Comparison of ENCODE assay signal across 8 cellular contexts in genomic region chr19:3036119-3036794, GRCh38. TPM values are rescaled to one million over a fixed set of nuclear protein-coding genes. Genes with fewer than 3 reads are reported as not detected.
DNase-seq lines count a peak whose midpoint lies in the region; ATAC-seq, FAIRE-seq and TF ChIP-seq lines count a peak whose summit lies in the region.

No MANE protein-coding gene starts in this region.

- peaks cover 15% of the 10 kb centered on the region for H3K4me1 Mint-ChIP-seq in T-helper 2 cell treated with Interferon-gamma antibody and Interleukin-4, amounts not matched to agents 5 μg/mL and 100 μg/mL, for 36 hours (ENCODE audit: low read depth)

- H3K27ac ChIP-seq in ascending aorta: peak overlapping the region; percentile 88 to 94
- peak overlapping the region; percentile 81 for H3K27ac ChIP-seq in right cardiac atrium (ENCODE audit: low read length)

- peak overlapping the region; percentile 94 for H3K27ac Mint-ChIP-seq in T-helper 2 cell treated with Interferon-gamma antibody and Interleukin-4, amounts not matched to agents 5 μg/mL and 100 μg/mL, for 36 hours

- intact Hi-C loops in ascending aorta (cut with DNase I) (loop anchor here (1.0 to 5.0 kb wide), 4 partner anchors 27 to 726 kb away; partner anchors contain the start of genes APBA3, GNA11, MRPL54 and TLE5), right cardiac atrium (cut with DNase I) (loop anchor here in 1 of 4 donors (10.0 kb wide), 1 partner anchor 51 kb away; no protein-coding TSS in a partner anchor)

- no peaks in the 10 kb centered on the region for H3K27me3 ChIP-seq in ascending aorta
- H3K27me3 ChIP-seq in right cardiac atrium (ENCODE audit: control insufficient read depth, insufficient read depth): no peaks in the 10 kb centered on the region

- H3K9me3 Mint-ChIP-seq in T-helper 2 cell treated with Interferon-gamma antibody and Interleukin-4, amounts not matched to agents 5 μg/mL and 100 μg/mL, for 36 hours: no peaks in the 10 kb centered on the region

- H3K4me3 ChIP-seq in ascending aorta: peak overlapping the region; percentile 69 to 80
- peak overlapping the region; percentile 62 for H3K4me3 ChIP-seq in right cardiac atrium (ENCODE audit: low read length)

- H3K36me3 ChIP-seq in ascending aorta: no peaks in the 10 kb centered on the region

- H3K27me3 Mint-ChIP-seq in T-helper 2 cell treated with Interferon-gamma antibody and Interleukin-4, amounts not matched to agents 5 μg/mL and 100 μg/mL, for 36 hours (ENCODE audit: low read depth): peaks cover 23% of the 10 kb centered on the region

- TF ChIP-seq CTCF in ascending aorta (IDR thresholded peaks at IDR 0.05): no peak

- no peaks in the 10 kb centered on the region for H3K36me3 Mint-ChIP-seq in T-helper 2 cell treated with Interferon-gamma antibody and Interleukin-4, amounts not matched to agents 5 μg/mL and 100 μg/mL, for 36 hours (ENCODE audit: low read depth)

- under 1% methylated on average over 42 of the region's 42 CpGs for WGBS in right cardiac atrium

- peak; percentile 98 for DNase-seq in ELF-1 (ENCODE audit: low read depth, low spot score)
- DNase-seq in NCI-H1694 treated with DMSO at 0.1 percent for 48 hours (lab: John Stamatoyannopoulos, UW): peak; percentile 90
- DNase-seq in T-helper 2 cell treated with Interferon-gamma antibody and Interleukin-4, amounts not matched to agents 5 μg/mL and 100 μg/mL, for 36 hours (ENCODE audit: low spot score): peak; percentile 80
- DNase-seq in ascending aorta (ENCODE audit: low spot score in 2 of 2): peak; percentile 62 to 96
- peak; percentile 96 to 98 (median 98) for DNase-seq in right cardiac atrium
- DNase-seq in pulmonary artery endothelial cell (ENCODE audit: low read depth, low spot score): peak; percentile 72
- DNase-seq in urothelium cell line (ENCODE audit: low spot score): peak; percentile 89

- peak overlapping the region; percentile 88 for H3K4me3 Mint-ChIP-seq in T-helper 2 cell treated with Interferon-gamma antibody and Interleukin-4, amounts not matched to agents 5 μg/mL and 100 μg/mL, for 36 hours

- peaks cover 0 to 8% of the 10 kb centered on the region in 2 donors for H3K4me1 ChIP-seq in ascending aorta
- no peaks in the 10 kb centered on the region for H3K4me1 ChIP-seq in right cardiac atrium (ENCODE audit: control insufficient read depth, insufficient read depth, low read length)

- ATAC-seq in HG02759 (IDR thresholded peaks at IDR 0.05; ENCODE audit: unreplicated experiment) (peak; percentile 42), right cardiac atrium (peak; percentile 91)

- no peaks in the 10 kb centered on the region for H3K9me3 ChIP-seq in ascending aorta
- H3K9me3 ChIP-seq in right cardiac atrium (ENCODE audit: control insufficient read depth, low read length): no peaks in the 10 kb centered on the region

- FAIRE-seq in urothelium cell line (lab: Jason Lieb, UNC): no peak

RNA-seq across cellular contexts. Expression of gene TLE2, which starts 7.2 kb away (rescaled TPM):
- 86.3 TPM for total RNA-seq in ascending aorta
- 100 to 1,000 TPM in 1 of 4 donors, 10 to 100 TPM in 3; 78.4 to 102 (median 88.1) TPM for total RNA-seq in right cardiac atrium
- 68.6 TPM for polyA plus RNA-seq in right cardiac atrium
- total RNA-seq in pulmonary artery endothelial cell: 19.2 and 20.6 TPM in 2 replicates

RNA-seq across cellular contexts. Expression of gene TLE5, which starts 26.0 kb away (rescaled TPM):
- total RNA-seq in ascending aorta (559 TPM), right cardiac atrium (1,000 to 10,000 TPM in 2 of 4 donors, 100 to 1,000 TPM in 2; 784 to 1,020 (median 971) TPM), pulmonary artery endothelial cell (103 and 129 TPM in 2 replicates)
- polyA plus RNA-seq in right cardiac atrium: 1,565 TPM

RNA-seq across cellular contexts. Expression of gene GNA11, which starts 57.9 kb away (rescaled TPM):
- total RNA-seq in ascending aorta (178 TPM), right cardiac atrium (10 to 100 TPM; 63.3 to 71.6 (median 69.7) TPM), pulmonary artery endothelial cell (87.8 and 108 TPM in 2 replicates)
- 69.8 TPM for polyA plus RNA-seq in right cardiac atrium

RNA-seq across cellular contexts. Expression of gene TLE6, which starts 58.9 kb away (rescaled TPM):
- total RNA-seq in ascending aorta: not detected
- total RNA-seq in right cardiac atrium: 1 to 10 TPM in 2 of 4 donors, under 1 TPM in 2; 0.28 to 2.2 (median 1.2) TPM
- polyA plus RNA-seq in right cardiac atrium: 2.1 TPM
- 1.9 and 3.4 TPM in 2 replicates for total RNA-seq in pulmonary artery endothelial cell

Comparison
In these comparisons a context has a peak if more than half of its experiments do, and no peak if none do; other contexts are left out.
1. Peak in every context shown above with its lines: DNase-seq, ATAC-seq, H3K4me3 ChIP-seq and H3K27ac ChIP-seq.